In genomic region chr13:45522571-45522970, GRCh38 we compare ENCODE assay signal across 25 cellular contexts. TPM values are rescaled to one million over a fixed set of nuclear protein-coding genes. Genes with fewer than 3 reads are reported as not detected.
DNase-seq lines count a peak whose midpoint lies in the region; ATAC-seq, FAIRE-seq and TF ChIP-seq lines count a peak whose summit lies in the region.
"Had no signal": no experiment of that assay in that cellular context is flagged by ENCODE, and none has a peak within 500 bp of the region (broad histone marks: within the 10 kb centered on the region; RNA-seq: fewer than 3 reads in every experiment).

No MANE protein-coding gene starts in this region.

- no peak overlapping the region for H3K56ac ChIP-seq in mesendoderm (ENCODE audit: low read length)

- H3K36me3 ChIP-seq in CD8-positive, alpha-beta T cell (ENCODE audit: insufficient read depth, low read length): peaks cover 37% of the 10 kb centered on the region
- H3K36me3 ChIP-seq in bronchial epithelial cell (ENCODE audit: control insufficient read depth, insufficient read depth, low read length): peaks cover 9% of the 10 kb centered on the region
- H3K36me3 ChIP-seq in mesendoderm (ENCODE audit: control insufficient read depth, insufficient read depth, low read length): no peaks in the 10 kb centered on the region
- peaks cover 11% of the 10 kb centered on the region for H3K36me3 ChIP-seq in colonic mucosa

- no peak overlapping the region for H3K18ac ChIP-seq in mesendoderm (ENCODE audit: low read length)

- H3K36me3 Mint-ChIP-seq in CD8-positive, alpha-beta T cell: peaks cover 85% of the 10 kb centered on the region

- H4K8ac ChIP-seq in mesendoderm (ENCODE audit: low read depth, low read length): no peak overlapping the region

- H3K9ac ChIP-seq in mesendoderm (ENCODE audit: low read length): no peak overlapping the region
- H3K9ac ChIP-seq in colonic mucosa (ENCODE audit: low read depth in 2 of 2, low read length in 2 of 2): no peak overlapping the region

- no peak overlapping the region for H2BK120ac ChIP-seq in mesendoderm (ENCODE audit: low read depth, low read length)

- no peak overlapping the region for H4K5ac ChIP-seq in mesendoderm (ENCODE audit: low read length)

- POLR2A ChIA-PET in CD8-positive, alpha-beta T cell (lab: Charles Lee): interaction anchor here (0.8 kb wide), 1 partner anchor 75 kb away, joined by 3 read pairs; no protein-coding TSS in a partner anchor

- FAIRE-seq in bronchial epithelial cell (lab: Jason Lieb, UNC): no peak
- FAIRE-seq: K562, small intestine had no signal

- CTCF ChIA-PET in CD8-positive, alpha-beta T cell (lab: Charles Lee): no interaction called here

- WGBS in mesendoderm (ENCODE audit: extremely low coverage, insufficient coverage, low lambda C conversion rate): no CpG with 5 or more reads among the region's 2 CpGs

- ATAC-seq in CD8-positive, alpha-beta T cell: no peak
- ATAC-seq in foreskin keratinocyte: no peak
- ATAC-seq: K562 had no signal

- no peak for DNase-seq in CD8-positive, alpha-beta T cell
- DNase-seq in HFF-Myc (ENCODE audit: extremely low read depth, low read depth) (peak; percentile 29), bronchial epithelial cell (ENCODE audit: low read depth) (peak; percentile 42), mesendoderm (peak; percentile 53), foreskin keratinocyte (no peak), mesenteric fat pad (ENCODE audit: low spot score) (no peak), colonic mucosa (no peak)
- DNase-seq: activated CD4-positive, CD25-positive, alpha-beta regulatory T cell; activated gamma-delta T cell; aorta; BE2C; DMS 273 treated with DMSO at 0.1 percent for 48 hours; foreskin melanocyte; HCEC 1CT; hippocampal formation; kidney; mammary epithelial cell; NCI-H187 treated with DMSO at 0.1 percent for 48 hours; NCI-H226; small intestine; stimulated activated CD4-positive, alpha-beta T cell treated with anti-CD3 and anti-CD28 coated beads, Interleukin-2, amount 100 ng/mL, for 48 hours; stomach; T1000; trophoblast cell had no signal

- no peak overlapping the region for H2BK5ac ChIP-seq in mesendoderm (ENCODE audit: low read length)

- peaks cover 2% of the 10 kb centered on the region for H3K4me1 Mint-ChIP-seq in CD8-positive, alpha-beta T cell (ENCODE audit: low read depth)

- no peak overlapping the region for H3K4ac ChIP-seq in mesendoderm (ENCODE audit: low read depth, low read length)

- H3K4me2 ChIP-seq in mesendoderm (ENCODE audit: low read length): no peak overlapping the region

- H3K27me3 ChIP-seq in CD8-positive, alpha-beta T cell (ENCODE audit: insufficient read depth, low read length): no peaks in the 10 kb centered on the region
- H3K27me3 ChIP-seq in bronchial epithelial cell (ENCODE audit: control insufficient read depth, insufficient read depth, low read length) (no peaks in the 10 kb centered on the region), mesendoderm (ENCODE audit: insufficient read depth, low read length, poor library complexity) (no peaks in the 10 kb centered on the region), foreskin keratinocyte (no peaks in the 10 kb centered on the region), colonic mucosa (no peaks in the 10 kb centered on the region)
- H3K27me3 ChIP-seq: BE2C, stomach had no signal

- no peak overlapping the region for H3K4me3 Mint-ChIP-seq in CD8-positive, alpha-beta T cell

- no peaks in the 10 kb centered on the region for H3K9me3 Mint-ChIP-seq in CD8-positive, alpha-beta T cell

- no peak overlapping the region for H2BK15ac ChIP-seq in mesendoderm (replicated peaks; ENCODE audit: low read depth)

- intact Hi-C loops in CD8-positive, alpha-beta T cell (cut with DNase I, micrococcal nuclease): no loop called here
- intact Hi-C loops in colonic mucosa (cut with DNase I): no loop called here

- H3K27ac Mint-ChIP-seq in CD8-positive, alpha-beta T cell: peak overlapping the region; percentile 60

- H3K9me3 ChIP-seq in CD8-positive, alpha-beta T cell (ENCODE audit: low read length): no peaks in the 10 kb centered on the region
- H3K9me3 ChIP-seq in colonic mucosa: no peaks in the 10 kb centered on the region
- H3K9me3 ChIP-seq: BE2C, stomach had no signal

- H3K27me3 Mint-ChIP-seq in CD8-positive, alpha-beta T cell (ENCODE audit: low read depth): no peaks in the 10 kb centered on the region

- H2AK5ac ChIP-seq in mesendoderm (ENCODE audit: low read length): no peak overlapping the region

- no peak overlapping the region for H3K4me3 ChIP-seq in CD8-positive, alpha-beta T cell (ENCODE audit: low read depth, low read length)
- H3K4me3 ChIP-seq in HFF-Myc (replicated peaks; ENCODE audit: low read depth, low read length) (no peak overlapping the region), bronchial epithelial cell (ENCODE audit: low read depth, low read length) (no peak overlapping the region), mesendoderm (ENCODE audit: low read length) (no peak overlapping the region), colonic mucosa (no peak overlapping the region)
- H3K4me3 ChIP-seq: K562, stomach had no signal

- no peaks in the 10 kb centered on the region for H3K79me1 ChIP-seq in mesendoderm (ENCODE audit: low read length)

- no peaks in the 10 kb centered on the region for H3K79me2 ChIP-seq in mesendoderm (ENCODE audit: control insufficient read depth, insufficient read depth, low read length)

- H3K23ac ChIP-seq in mesendoderm (ENCODE audit: low read length): no peak overlapping the region

- no peak for TF ChIP-seq CTCF in CD8-positive, alpha-beta T cell (IDR thresholded peaks at IDR 0.05)
- no peak for TF ChIP-seq CTCF in HFF-Myc (IDR thresholded peaks at IDR 0.05; ENCODE audit: low read depth, low read length, missing control alignments)
- TF ChIP-seq CTCF in bronchial epithelial cell (IDR thresholded peaks at IDR 0.05; ENCODE audit: insufficient read depth, low read length, severe bottlenecking): no peak
- TF ChIP-seq CTCF in foreskin keratinocyte (conservative IDR thresholded peaks at IDR 0.05): no peak
- no peak for TF ChIP-seq CTCF in colonic mucosa (IDR thresholded peaks at IDR 0.05)

- H3K4me1 ChIP-seq in CD8-positive, alpha-beta T cell (ENCODE audit: insufficient read depth, low read length): no peaks in the 10 kb centered on the region
- H3K4me1 ChIP-seq in mesendoderm (ENCODE audit: control insufficient read depth, low read depth, low read length) (no peaks in the 10 kb centered on the region), foreskin keratinocyte (peaks cover 4% of the 10 kb centered on the region), colonic mucosa (no peaks in the 10 kb centered on the region)
- H3K4me1 ChIP-seq: BE2C had no signal

- H3K27ac ChIP-seq in CD8-positive, alpha-beta T cell (ENCODE audit: low read depth, low read length): no peak overlapping the region
- H3K27ac ChIP-seq in mesendoderm (ENCODE audit: low read depth, low read length): no peak overlapping the region
- no peak overlapping the region for H3K27ac ChIP-seq in foreskin keratinocyte
- no peak overlapping the region for H3K27ac ChIP-seq in colonic mucosa

RNA-seq across cellular contexts. Expression of gene COG3, which starts 57.8 kb away (rescaled TPM):
- total RNA-seq in CD8-positive, alpha-beta T cell: 10 to 100 TPM; 45.9 to 47.6 TPM
- 42.2 and 47.4 TPM in 2 replicates for total RNA-seq in bronchial epithelial cell
- polyA plus RNA-seq in mesendoderm (2013, experiment 1 of 2): 16.4 TPM
- polyA plus RNA-seq in mesendoderm (2013, experiment 2 of 2): 17.5 TPM
- total RNA-seq in foreskin keratinocyte: 21.7 and 25.7 TPM in 2 replicates
- polyA plus RNA-seq in foreskin keratinocyte: 11.6 and 12.1 TPM in 2 replicates
- 19.9 TPM for total RNA-seq in mesenteric fat pad
- total RNA-seq in colonic mucosa: 10 to 100 TPM; 39.0 to 49.8 TPM

Comparison
In these comparisons a context has a peak if more than half of its experiments do, and no peak if none do; other contexts are left out.
1. DNase-seq: peak in HFF-Myc (single experiment), bronchial epithelial cell (single experiment) and mesendoderm (single experiment); none in CD8-positive, alpha-beta T cell (0 of 7), foreskin keratinocyte (0 of 2), mesenteric fat pad (single experiment) and colonic mucosa (single experiment).